16 cellular contexts compared by ENCODE assay signal in the genomic region with DNA sequence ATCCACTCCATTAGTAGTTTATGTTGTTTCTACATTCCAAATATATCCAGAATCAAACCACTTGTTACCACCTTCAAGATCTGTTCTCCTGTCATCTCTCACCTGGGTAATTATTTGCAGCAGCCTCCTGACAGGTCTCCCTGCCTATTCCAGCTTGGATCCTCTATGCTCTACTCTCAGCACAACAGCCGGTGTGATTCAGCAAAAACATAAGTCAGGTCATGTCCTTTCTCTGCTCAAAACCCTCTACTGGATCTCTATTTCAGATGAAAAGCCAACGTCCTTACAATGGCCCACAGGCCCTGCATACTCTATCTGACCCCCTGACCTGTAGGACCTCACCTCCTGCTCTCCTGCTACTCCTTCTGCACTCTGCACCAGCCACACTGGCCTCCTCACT.
DNase-seq lines count a peak whose midpoint lies in the region; ATAC-seq, FAIRE-seq and TF ChIP-seq lines count a peak whose summit lies in the region.
"Had no signal": no experiment of that assay in that cellular context is flagged by ENCODE, and none has a peak within 500 bp of the region (broad histone marks: within the 10 kb centered on the region; RNA-seq: fewer than 3 reads in every experiment).

No MANE protein-coding gene starts in this region.

- H3K9me3 Mint-ChIP-seq in central memory CD8-positive, alpha-beta T cell = no peaks in the 10 kb centered on the region
- H3K9me3 Mint-ChIP-seq in GM23338 = no peaks in the 10 kb centered on the region

- no peak overlapping the region for H3K27ac ChIP-seq in GM23338 (ENCODE audit: low read depth)
- H3K27ac ChIP-seq: 22Rv1 had no signal

- H3K79me2 ChIP-seq in GM23338 (replicated peaks; ENCODE audit: insufficient read depth) = no peaks in the 10 kb centered on the region; the same call in 1 of the 2 replicates

- H3K4me1 Mint-ChIP-seq in central memory CD8-positive, alpha-beta T cell = peaks cover 48% of the 10 kb centered on the region
- H3K4me1 Mint-ChIP-seq in GM23338 = peaks cover 60% of the 10 kb centered on the region

- no peak overlapping the region for H3K4me3 Mint-ChIP-seq in central memory CD8-positive, alpha-beta T cell
- H3K4me3 Mint-ChIP-seq in GM23338 = no peak overlapping the region; the same call in 2 of the 3 replicates
- H3K4me3 Mint-ChIP-seq: H9 had no signal

- no peaks in the 10 kb centered on the region for H3K27me3 Mint-ChIP-seq in central memory CD8-positive, alpha-beta T cell
- peaks cover 23% of the 10 kb centered on the region for H3K27me3 Mint-ChIP-seq in GM23338 (ENCODE audit: insufficient read depth, low read depth, poor library complexity)

- ATAC-seq in central memory CD8-positive, alpha-beta T cell (replicated peaks; ENCODE audit: extremely low read depth, poor library complexity, severe bottlenecking) = no peak
- ATAC-seq in GM23338 = no peak
- ATAC-seq in HG03025 (IDR thresholded peaks at IDR 0.05; ENCODE audit: low FRiP score, unreplicated experiment) = no peak
- ATAC-seq: HepG2 had no signal

- peaks cover 19% of the 10 kb centered on the region; the same call in 1 of the 2 replicates for H3K4me1 ChIP-seq in GM23338 (ENCODE audit: insufficient read depth)

- no peak for FAIRE-seq in urothelium cell line (lab: Jason Lieb, UNC)
- FAIRE-seq: G401.6, HepG2 had no signal

- no peaks in the 10 kb centered on the region; the same call in none of the 2 replicates for H4K20me1 ChIP-seq in GM23338 (replicated peaks; ENCODE audit: insufficient read depth)

- H3K4me2 ChIP-seq in GM23338 = no peak overlapping the region

- peak overlapping the region; percentile 89 for H3K27ac Mint-ChIP-seq in central memory CD8-positive, alpha-beta T cell (ENCODE audit: low read depth)
- H3K27ac Mint-ChIP-seq in GM23338 = no peak overlapping the region
- H3K27ac Mint-ChIP-seq: H9 had no signal

- TF ChIP-seq CTCF in GM23338 (conservative IDR thresholded peaks at IDR 0.05; ENCODE audit: low read depth in 2 of 2) = no peak

- H3K36me3 ChIP-seq in GM23338 (ENCODE audit: insufficient read depth) = no peaks in the 10 kb centered on the region

- DNase-seq in DMS53 (lab: John Stamatoyannopoulos, UW) (peak; percentile 8), DMS53 treated with DMSO at 0.1 percent for 48 hours (lab: John Stamatoyannopoulos, UW; ENCODE audit: unreplicated experiment) (no peak), islet precursor cell (peak; percentile 9), GM23338 (ENCODE audit: low spot score) (no peak), MV-4-11 (lab: John Stamatoyannopoulos, UW) (no peak), urothelium cell line (ENCODE audit: low spot score) (no peak)
- no peak for DNase-seq in central memory CD8-positive, alpha-beta T cell (ENCODE audit: low spot score in 2 of 2)
- DNase-seq: Calu3, DMS 273 treated with DMSO at 0.1 percent for 48 hours, DMS79 treated with DMSO at 0.1 percent for 48 hours, H9, Karpas-422 had no signal

- no peak overlapping the region for H2AFZ ChIP-seq in GM23338

- no peak overlapping the region for H3K4me3 ChIP-seq in GM23338

- no peaks in the 10 kb centered on the region for H3K9me2 ChIP-seq in GM23338 (ENCODE audit: insufficient read depth)

- H3F3A ChIP-seq in GM23338 (replicated peaks; ENCODE audit: low read depth) = no peaks in the 10 kb centered on the region

- no peaks in the 10 kb centered on the region for H3K27me3 ChIP-seq in GM23338 (ENCODE audit: insufficient read depth)

- peaks cover 4% of the 10 kb centered on the region for H3K36me3 Mint-ChIP-seq in central memory CD8-positive, alpha-beta T cell (ENCODE audit: insufficient read depth)
- no peaks in the 10 kb centered on the region for H3K36me3 Mint-ChIP-seq in GM23338 (ENCODE audit: low read depth)

TF ChIP-seq in GM23338, 12 proteins besides CTCF, POLR2A, EP300 and RAD21 (continues in another document):
- TF ChIP-seq, protein P1, sequence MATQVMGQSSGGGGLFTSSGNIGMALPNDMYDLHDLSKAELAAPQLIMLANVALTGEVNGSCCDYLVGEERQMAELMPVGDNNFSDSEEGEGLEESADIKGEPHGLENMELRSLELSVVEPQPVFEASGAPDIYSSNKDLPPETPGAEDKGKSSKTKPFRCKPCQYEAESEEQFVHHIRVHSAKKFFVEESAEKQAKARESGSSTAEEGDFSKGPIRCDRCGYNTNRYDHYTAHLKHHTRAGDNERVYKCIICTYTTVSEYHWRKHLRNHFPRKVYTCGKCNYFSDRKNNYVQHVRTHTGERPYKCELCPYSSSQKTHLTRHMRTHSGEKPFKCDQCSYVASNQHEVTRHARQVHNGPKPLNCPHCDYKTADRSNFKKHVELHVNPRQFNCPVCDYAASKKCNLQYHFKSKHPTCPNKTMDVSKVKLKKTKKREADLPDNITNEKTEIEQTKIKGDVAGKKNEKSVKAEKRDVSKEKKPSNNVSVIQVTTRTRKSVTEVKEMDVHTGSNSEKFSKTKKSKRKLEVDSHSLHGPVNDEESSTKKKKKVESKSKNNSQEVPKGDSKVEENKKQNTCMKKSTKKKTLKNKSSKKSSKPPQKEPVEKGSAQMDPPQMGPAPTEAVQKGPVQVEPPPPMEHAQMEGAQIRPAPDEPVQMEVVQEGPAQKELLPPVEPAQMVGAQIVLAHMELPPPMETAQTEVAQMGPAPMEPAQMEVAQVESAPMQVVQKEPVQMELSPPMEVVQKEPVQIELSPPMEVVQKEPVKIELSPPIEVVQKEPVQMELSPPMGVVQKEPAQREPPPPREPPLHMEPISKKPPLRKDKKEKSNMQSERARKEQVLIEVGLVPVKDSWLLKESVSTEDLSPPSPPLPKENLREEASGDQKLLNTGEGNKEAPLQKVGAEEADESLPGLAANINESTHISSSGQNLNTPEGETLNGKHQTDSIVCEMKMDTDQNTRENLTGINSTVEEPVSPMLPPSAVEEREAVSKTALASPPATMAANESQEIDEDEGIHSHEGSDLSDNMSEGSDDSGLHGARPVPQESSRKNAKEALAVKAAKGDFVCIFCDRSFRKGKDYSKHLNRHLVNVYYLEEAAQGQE (IDR thresholded peaks at IDR 0.05; ENCODE audit: unreplicated experiment) = no peak
- TF ChIP-seq, protein P2, sequence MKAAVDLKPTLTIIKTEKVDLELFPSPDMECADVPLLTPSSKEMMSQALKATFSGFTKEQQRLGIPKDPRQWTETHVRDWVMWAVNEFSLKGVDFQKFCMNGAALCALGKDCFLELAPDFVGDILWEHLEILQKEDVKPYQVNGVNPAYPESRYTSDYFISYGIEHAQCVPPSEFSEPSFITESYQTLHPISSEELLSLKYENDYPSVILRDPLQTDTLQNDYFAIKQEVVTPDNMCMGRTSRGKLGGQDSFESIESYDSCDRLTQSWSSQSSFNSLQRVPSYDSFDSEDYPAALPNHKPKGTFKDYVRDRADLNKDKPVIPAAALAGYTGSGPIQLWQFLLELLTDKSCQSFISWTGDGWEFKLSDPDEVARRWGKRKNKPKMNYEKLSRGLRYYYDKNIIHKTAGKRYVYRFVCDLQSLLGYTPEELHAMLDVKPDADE (IDR thresholded peaks at IDR 0.05) = no peak
- TF ChIP-seq POLR2AphosphoS5 (IDR thresholded peaks at IDR 0.05; ENCODE audit: low read depth) (no peak), JUNB (IDR thresholded peaks at IDR 0.05; ENCODE audit: unreplicated experiment) (no peak), EZH2 (IDR thresholded peaks at IDR 0.05; ENCODE audit: low read depth, unreplicated experiment) (no peak), ZNF331 (CRISPR knock-in tag; IDR thresholded peaks at IDR 0.05; ENCODE audit: low read depth) (no peak), NANOG (IDR thresholded peaks at IDR 0.05; ENCODE audit: borderline replicate concordance) (no peak), CREB1 (CRISPR knock-in tag; IDR thresholded peaks at IDR 0.05; ENCODE audit: low read depth) (no peak), STAT1 (IDR thresholded peaks at IDR 0.05; ENCODE audit: unreplicated experiment) (no peak), EZH2phosphoT487 (IDR thresholded peaks at IDR 0.05; ENCODE audit: unreplicated experiment) (no peak)

Comparison
In these comparisons a context has a peak if more than half of its experiments do, and no peak if none do; other contexts are left out.
1. DNase-seq: peak in DMS53 (single experiment) and islet precursor cell (single experiment); none in DMS53 treated with DMSO at 0.1 percent for 48 hours (single experiment), central memory CD8-positive, alpha-beta T cell (0 of 2), GM23338 (single experiment), MV-4-11 (single experiment) and urothelium cell line (single experiment).